Comparison of ENCODE assay signal across 24 cellular contexts in the genomic region with DNA sequence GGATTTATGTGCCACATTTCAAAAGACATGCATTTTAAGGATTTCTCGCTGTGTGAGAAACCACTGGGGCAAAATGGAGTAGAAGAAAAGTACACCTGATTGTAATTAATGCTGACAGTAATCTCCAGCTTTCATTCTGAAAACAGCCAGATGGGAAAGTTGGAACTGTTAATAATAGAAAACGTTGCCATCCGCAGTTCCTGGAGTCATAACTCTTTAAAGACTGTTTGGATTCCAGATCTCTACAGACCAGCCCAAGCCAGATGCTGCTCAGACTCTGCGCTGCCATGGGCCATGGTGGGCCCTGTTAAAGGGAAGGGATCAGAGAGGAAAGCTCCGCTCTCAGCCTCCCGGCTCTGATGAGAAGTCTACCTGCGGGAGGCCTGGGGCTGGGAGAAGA.
DNase-seq lines count a peak whose midpoint lies in the region; ATAC-seq and TF ChIP-seq lines count a peak whose summit lies in the region.
"Had no signal": no experiment of that assay in that cellular context is flagged by ENCODE, and none has a peak within 500 bp of the region (broad histone marks: within the 10 kb centered on the region; RNA-seq: fewer than 3 reads in every experiment).

No MANE protein-coding gene starts in this region.

- H2AK5ac ChIP-seq in mesenchymal stem cell (ENCODE audit: low read length, severe bottlenecking), result no peak overlapping the region

- no peak overlapping the region for H2BK15ac ChIP-seq in mesenchymal stem cell (ENCODE audit: low read depth, poor library complexity, severe bottlenecking)

- H3K27me3 ChIP-seq in BLaER1 (no peaks in the 10 kb centered on the region), mesenchymal stem cell (ENCODE audit: control insufficient read depth in 1 of 2, insufficient read depth in 1 of 2, low read length in 2 of 2) (peaks cover 18 to 33% of the 10 kb centered on the region in 2 experiments), stomach smooth muscle (ENCODE audit: control insufficient read depth in 1 of 2, insufficient read depth in 2 of 2, low read length in 2 of 2) (no peaks in the 10 kb centered on the region), lower lobe of right lung (ENCODE audit: low read depth) (no peaks in the 10 kb centered on the region)
- H3K27me3 ChIP-seq: vagina had no signal

- H3K9me3 ChIP-seq in BLaER1, result peaks cover 20% of the 10 kb centered on the region
- no peaks in the 10 kb centered on the region for H3K9me3 ChIP-seq in mesenchymal stem cell (ENCODE audit: control insufficient read depth, low read length)
- peaks cover 0 to 5% of the 10 kb centered on the region in 2 donors for H3K9me3 ChIP-seq in stomach smooth muscle (ENCODE audit: control insufficient read depth in 2 of 2, low read length in 2 of 2)
- no peaks in the 10 kb centered on the region for H3K9me3 ChIP-seq in lower lobe of right lung
- H3K9me3 ChIP-seq: vagina had no signal

- H3K79me1 ChIP-seq in mesenchymal stem cell (replicated peaks; ENCODE audit: low read length, poor library complexity, severe bottlenecking), result no peaks in the 10 kb centered on the region

- intact Hi-C loops in lower lobe of right lung (cut with DNase I), result no loop called here
- intact Hi-C loops in head of caudate nucleus (cut with DNase I), result no loop called here

- no peak overlapping the region for H2BK120ac ChIP-seq in mesenchymal stem cell (ENCODE audit: low read depth, low read length)

- DNase-seq in amniotic epithelial cell (ENCODE audit: low read depth) (peak; percentile 40), mesenchymal stem cell (no peak), NCI-H226 (no peak), lower lobe of right lung (no peak), head of caudate nucleus (no peak)
- no peak for DNase-seq in activated naive CD4-positive, alpha-beta T cell treated with Interleukin-2 at 50 U/mL for 16 hours
- DNase-seq: activated CD4-positive, alpha-beta T cell treated with anti-CD3 and anti-CD28 coated beads, Interleukin-2, amount 50 U/mL, for 48 hours; activated CD4-positive, CD25-positive, alpha-beta regulatory T cell; activated CD8-positive, alpha-beta memory T cell treated with anti-CD3 and anti-CD28 coated beads, Interleukin-2, amount 50 U/mL, for 48 hours; activated naive CD8-positive, alpha-beta T cell treated with anti-CD3 and anti-CD28 coated beads, Interleukin-2, amount 10 ng/mL, durations not matched to agents 7 days and 5 days; CD8-positive, alpha-beta T cell; effector CD4-positive, alpha-beta T cell; islet precursor cell; KG1; NCI-H1436; NCI-H2107; NCI-H510A treated with DMSO at 0.1 percent for 48 hours; SHP77 treated with DMSO at 0.1 percent for 48 hours; stimulated activated CD4-positive, alpha-beta T cell treated with anti-CD3 and anti-CD28 coated beads, Interleukin-4, amount 100 ng/mL, for 1 hour; stimulated activated naive B cell treated with anti-CD40 and anti-IgM and Interleukin-4, amounts not matched to agents 10 μg/mL and 1 μg/mL and 100 μg/mL, for 72 hours had no signal

- peak overlapping the region; percentile 25; the same call in 1 of the 2 replicates for H3K4me3 ChIP-seq in BLaER1
- H3K4me3 ChIP-seq in mesenchymal stem cell (ENCODE audit: insufficient read depth in 1 of 2, low read depth in 1 of 2, low read length in 2 of 2), result no peak overlapping the region
- H3K4me3 ChIP-seq in stomach smooth muscle (ENCODE audit: low read length in 2 of 2), result peak overlapping the region; percentile 35 to 38
- H3K4me3 ChIP-seq in lower lobe of right lung, result no peak overlapping the region
- H3K4me3 ChIP-seq: vagina had no signal

- H3K4ac ChIP-seq in mesenchymal stem cell (ENCODE audit: low read depth in 1 of 2, low read length in 2 of 2), result peak overlapping the region in 1 of 2 experiments; percentile 29

- no peak overlapping the region for H3K18ac ChIP-seq in mesenchymal stem cell (ENCODE audit: low read depth in 1 of 2, low read length in 2 of 2)

- H2AFZ ChIP-seq in mesenchymal stem cell (ENCODE audit: low read depth, low read length), result peak overlapping the region; percentile 31

- H3K4me2 ChIP-seq in BLaER1 (peak overlapping the region; percentile 93), mesenchymal stem cell (ENCODE audit: low read length, poor library complexity, severe bottlenecking) (no peak overlapping the region)

- H3K9ac ChIP-seq in BLaER1 (peak overlapping the region; percentile 59; the same call in 1 of the 2 replicates), mesenchymal stem cell (ENCODE audit: low read length) (no peak overlapping the region), stomach smooth muscle (ENCODE audit: low read length in 2 of 2) (no peak overlapping the region)

- TF ChIP-seq CTCF in lower lobe of right lung (IDR thresholded peaks at IDR 0.05), result no peak

- H3K27ac ChIP-seq in BLaER1, result peak overlapping the region; percentile 67; the same call in 1 of the 2 replicates
- no peak overlapping the region for H3K27ac ChIP-seq in mesenchymal stem cell (ENCODE audit: low read length, poor library complexity, severe bottlenecking)
- H3K27ac ChIP-seq in stomach smooth muscle (ENCODE audit: low read length), result peak overlapping the region; percentile 37
- H3K27ac ChIP-seq in lower lobe of right lung, result no peak overlapping the region
- H3K27ac ChIP-seq: vagina had no signal

- H4K91ac ChIP-seq in mesenchymal stem cell (ENCODE audit: low read length), result no peak overlapping the region

- no peaks in the 10 kb centered on the region for H4K20me1 ChIP-seq in BLaER1

- H3K14ac ChIP-seq in mesenchymal stem cell (ENCODE audit: low read length in 2 of 2), result no peak overlapping the region

- no peak overlapping the region for H4K8ac ChIP-seq in mesenchymal stem cell (ENCODE audit: low read length)

- no peak overlapping the region for H3K23ac ChIP-seq in mesenchymal stem cell (ENCODE audit: low read length in 2 of 2)

- H3K36me3 ChIP-seq in BLaER1, result no peaks in the 10 kb centered on the region
- H3K36me3 ChIP-seq in mesenchymal stem cell (ENCODE audit: control insufficient read depth in 1 of 2, insufficient read depth in 2 of 2, low read depth in 1 of 2, low read length in 2 of 2), result no peaks in the 10 kb centered on the region
- no peaks in the 10 kb centered on the region for H3K36me3 ChIP-seq in stomach smooth muscle (ENCODE audit: control insufficient read depth in 2 of 2, insufficient read depth in 2 of 2, low read length in 2 of 2)
- no peaks in the 10 kb centered on the region for H3K36me3 ChIP-seq in lower lobe of right lung
- H3K36me3 ChIP-seq: vagina had no signal

- H2BK5ac ChIP-seq in mesenchymal stem cell (ENCODE audit: low read depth, low read length, poor library complexity, severe bottlenecking), result no peak overlapping the region

- peaks cover 90% of the 10 kb centered on the region for H3K4me1 ChIP-seq in BLaER1
- peaks cover 3% of the 10 kb centered on the region for H3K4me1 ChIP-seq in mesenchymal stem cell (ENCODE audit: control insufficient read depth, insufficient read depth, low read depth, low read length)
- H3K4me1 ChIP-seq in stomach smooth muscle (ENCODE audit: control insufficient read depth, insufficient read depth, low read length), result peaks cover 12% of the 10 kb centered on the region
- H3K4me1 ChIP-seq in lower lobe of right lung, result no peaks in the 10 kb centered on the region

- ATAC-seq in lower lobe of right lung, result no peak
- ATAC-seq: CD8-positive, alpha-beta T cell; Panc1; stimulated activated naive B cell treated with anti-CD40 and anti-IgM and Interleukin-4, amounts not matched to agents 10 μg/mL and 1 μg/mL and 100 μg/mL, for 72 hours had no signal

- 72% methylated on average over 7 of the region's 7 CpGs for WGBS in mesenchymal stem cell

- peak overlapping the region in 1 of 2 experiments; percentile 15 for H2BK12ac ChIP-seq in mesenchymal stem cell (ENCODE audit: low read length in 2 of 2)

Comparison
In these comparisons a context has a peak if more than half of its experiments do, and no peak if none do; other contexts are left out.
1. H3K27ac ChIP-seq: peak in BLaER1 (single experiment) and stomach smooth muscle (single experiment); none in mesenchymal stem cell (single experiment) and lower lobe of right lung (single experiment).
2. H3K4me3 ChIP-seq: peak in BLaER1 (single experiment) and stomach smooth muscle (2 of 2); none in mesenchymal stem cell (0 of 2) and lower lobe of right lung (single experiment).